Comparison of ENCODE assay signal across 1 cellular context in genomic region chr3:62876064-62876463, GRCh38.
TF ChIP-seq lines count a peak whose summit lies in the region.

No MANE protein-coding gene starts in this region.

TF ChIP-seq in HepG2, 621 proteins besides CTCF, POLR2A, EP300 and RAD21 (continued from another document and continues in another):
- TF ChIP-seq E2F5 (CRISPR knock-in tag; conservative IDR thresholded peaks at IDR 0.05), result no peak
- TF ChIP-seq MLLT10 (CRISPR knock-in tag; IDR thresholded peaks at IDR 0.05), result no peak
- TF ChIP-seq PRPF4 (IDR thresholded peaks at IDR 0.05; ENCODE audit: low read depth, low read length, poor library complexity, severe bottlenecking), result no peak
- TF ChIP-seq NPAS2 (CRISPR knock-in tag; IDR thresholded peaks at IDR 0.05; ENCODE audit: borderline replicate concordance), result no peak
- peak; percentile 41; the same call in 1 of the 2 replicates for TF ChIP-seq ZNF558 (CRISPR knock-in tag; IDR thresholded peaks at IDR 0.05; ENCODE audit: borderline replicate concordance)
- TF ChIP-seq SMAD9 (CRISPR knock-in tag; IDR thresholded peaks at IDR 0.05), result no peak
- no peak for TF ChIP-seq CBX5 (CRISPR knock-in tag; IDR thresholded peaks at IDR 0.05; ENCODE audit: borderline replicate concordance)
- no peak for TF ChIP-seq ZNF12 (CRISPR knock-in tag; IDR thresholded peaks at IDR 0.05)
- no peak for TF ChIP-seq ZNF484 (CRISPR knock-in tag; IDR thresholded peaks at IDR 0.05; ENCODE audit: borderline replicate concordance, low read depth)
- no peak for TF ChIP-seq HMG20A (CRISPR knock-in tag; IDR thresholded peaks at IDR 0.05; ENCODE audit: borderline replicate concordance)
- TF ChIP-seq KAT7 (CRISPR knock-in tag; IDR thresholded peaks at IDR 0.05; ENCODE audit: borderline replicate concordance), result no peak
- no peak for TF ChIP-seq HES4 (CRISPR knock-in tag; IDR thresholded peaks at IDR 0.05; ENCODE audit: borderline replicate concordance)
- no peak for TF ChIP-seq BCLAF1 (IDR thresholded peaks at IDR 0.05)
- TF ChIP-seq, protein P1, sequence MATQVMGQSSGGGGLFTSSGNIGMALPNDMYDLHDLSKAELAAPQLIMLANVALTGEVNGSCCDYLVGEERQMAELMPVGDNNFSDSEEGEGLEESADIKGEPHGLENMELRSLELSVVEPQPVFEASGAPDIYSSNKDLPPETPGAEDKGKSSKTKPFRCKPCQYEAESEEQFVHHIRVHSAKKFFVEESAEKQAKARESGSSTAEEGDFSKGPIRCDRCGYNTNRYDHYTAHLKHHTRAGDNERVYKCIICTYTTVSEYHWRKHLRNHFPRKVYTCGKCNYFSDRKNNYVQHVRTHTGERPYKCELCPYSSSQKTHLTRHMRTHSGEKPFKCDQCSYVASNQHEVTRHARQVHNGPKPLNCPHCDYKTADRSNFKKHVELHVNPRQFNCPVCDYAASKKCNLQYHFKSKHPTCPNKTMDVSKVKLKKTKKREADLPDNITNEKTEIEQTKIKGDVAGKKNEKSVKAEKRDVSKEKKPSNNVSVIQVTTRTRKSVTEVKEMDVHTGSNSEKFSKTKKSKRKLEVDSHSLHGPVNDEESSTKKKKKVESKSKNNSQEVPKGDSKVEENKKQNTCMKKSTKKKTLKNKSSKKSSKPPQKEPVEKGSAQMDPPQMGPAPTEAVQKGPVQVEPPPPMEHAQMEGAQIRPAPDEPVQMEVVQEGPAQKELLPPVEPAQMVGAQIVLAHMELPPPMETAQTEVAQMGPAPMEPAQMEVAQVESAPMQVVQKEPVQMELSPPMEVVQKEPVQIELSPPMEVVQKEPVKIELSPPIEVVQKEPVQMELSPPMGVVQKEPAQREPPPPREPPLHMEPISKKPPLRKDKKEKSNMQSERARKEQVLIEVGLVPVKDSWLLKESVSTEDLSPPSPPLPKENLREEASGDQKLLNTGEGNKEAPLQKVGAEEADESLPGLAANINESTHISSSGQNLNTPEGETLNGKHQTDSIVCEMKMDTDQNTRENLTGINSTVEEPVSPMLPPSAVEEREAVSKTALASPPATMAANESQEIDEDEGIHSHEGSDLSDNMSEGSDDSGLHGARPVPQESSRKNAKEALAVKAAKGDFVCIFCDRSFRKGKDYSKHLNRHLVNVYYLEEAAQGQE (IDR thresholded peaks at IDR 0.05; ENCODE audit: borderline replicate concordance in 1 of 2, low read depth in 1 of 2, low read length in 2 of 2), result peak; percentile 82 to 96
- no peak for TF ChIP-seq SYNCRIP (IDR thresholded peaks at IDR 0.05; ENCODE audit: insufficient read depth, low read depth, low read length)
- TF ChIP-seq KLF12 (CRISPR knock-in tag; IDR thresholded peaks at IDR 0.05; ENCODE audit: borderline replicate concordance), result no peak
- 0 out of 2 replicates have a peak, but pooled peaks have one; percentile 63 for TF ChIP-seq SATB2 (CRISPR knock-in tag; IDR thresholded peaks at IDR 0.05)
- TF ChIP-seq CEBPG (CRISPR knock-in tag; IDR thresholded peaks at IDR 0.05), result no peak
- TF ChIP-seq ZNF816 (CRISPR knock-in tag; IDR thresholded peaks at IDR 0.05; ENCODE audit: borderline replicate concordance), result no peak
- TF ChIP-seq EHMT2 (IDR thresholded peaks at IDR 0.05; ENCODE audit: borderline replicate concordance, low read depth, low read length), result peak; percentile 67
- no peak for TF ChIP-seq ZNF552 (CRISPR knock-in tag; IDR thresholded peaks at IDR 0.05; ENCODE audit: borderline replicate concordance)
- no peak for TF ChIP-seq RBFOX2 (IDR thresholded peaks at IDR 0.05; ENCODE audit: low read depth, low read length)
- TF ChIP-seq ZNF232 (CRISPR knock-in tag; IDR thresholded peaks at IDR 0.05; ENCODE audit: borderline replicate concordance), result peak; percentile 48; the same call in 1 of the 2 replicates
- TF ChIP-seq ATAD3A (CRISPR knock-in tag; IDR thresholded peaks at IDR 0.05), result no peak
- TF ChIP-seq, protein P2, sequence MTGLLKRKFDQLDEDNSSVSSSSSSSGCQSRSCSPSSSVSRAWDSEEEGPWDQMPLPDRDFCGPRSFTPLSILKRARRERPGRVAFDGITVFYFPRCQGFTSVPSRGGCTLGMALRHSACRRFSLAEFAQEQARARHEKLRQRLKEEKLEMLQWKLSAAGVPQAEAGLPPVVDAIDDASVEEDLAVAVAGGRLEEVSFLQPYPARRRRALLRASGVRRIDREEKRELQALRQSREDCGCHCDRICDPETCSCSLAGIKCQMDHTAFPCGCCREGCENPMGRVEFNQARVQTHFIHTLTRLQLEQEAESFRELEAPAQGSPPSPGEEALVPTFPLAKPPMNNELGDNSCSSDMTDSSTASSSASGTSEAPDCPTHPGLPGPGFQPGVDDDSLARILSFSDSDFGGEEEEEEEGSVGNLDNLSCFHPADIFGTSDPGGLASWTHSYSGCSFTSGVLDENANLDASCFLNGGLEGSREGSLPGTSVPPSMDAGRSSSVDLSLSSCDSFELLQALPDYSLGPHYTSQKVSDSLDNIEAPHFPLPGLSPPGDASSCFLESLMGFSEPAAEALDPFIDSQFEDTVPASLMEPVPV (CRISPR knock-in tag; IDR thresholded peaks at IDR 0.05), result no peak
- TF ChIP-seq DNMT3B (CRISPR knock-in tag; conservative IDR thresholded peaks at IDR 0.05), result no peak
- TF ChIP-seq ZBTB20 (CRISPR knock-in tag; IDR thresholded peaks at IDR 0.05; ENCODE audit: borderline replicate concordance, low read depth), result no peak
- no peak for TF ChIP-seq ZNF629 (CRISPR knock-in tag; conservative IDR thresholded peaks at IDR 0.05)
- no peak for TF ChIP-seq ZNF775 (CRISPR knock-in tag; IDR thresholded peaks at IDR 0.05; ENCODE audit: borderline replicate concordance)
- no peak for TF ChIP-seq RXRB (CRISPR knock-in tag; IDR thresholded peaks at IDR 0.05; ENCODE audit: borderline replicate concordance)
- no peak for TF ChIP-seq RFXANK (CRISPR knock-in tag; IDR thresholded peaks at IDR 0.05)
- no peak for TF ChIP-seq MED8 (CRISPR knock-in tag; IDR thresholded peaks at IDR 0.05; ENCODE audit: insufficient replicate concordance)
- TF ChIP-seq RFX5 (IDR thresholded peaks at IDR 0.05; ENCODE audit: low read depth, low read length), result no peak
- TF ChIP-seq ZNF333 (CRISPR knock-in tag; IDR thresholded peaks at IDR 0.05; ENCODE audit: borderline replicate concordance), result no peak
- TF ChIP-seq, protein P3, sequence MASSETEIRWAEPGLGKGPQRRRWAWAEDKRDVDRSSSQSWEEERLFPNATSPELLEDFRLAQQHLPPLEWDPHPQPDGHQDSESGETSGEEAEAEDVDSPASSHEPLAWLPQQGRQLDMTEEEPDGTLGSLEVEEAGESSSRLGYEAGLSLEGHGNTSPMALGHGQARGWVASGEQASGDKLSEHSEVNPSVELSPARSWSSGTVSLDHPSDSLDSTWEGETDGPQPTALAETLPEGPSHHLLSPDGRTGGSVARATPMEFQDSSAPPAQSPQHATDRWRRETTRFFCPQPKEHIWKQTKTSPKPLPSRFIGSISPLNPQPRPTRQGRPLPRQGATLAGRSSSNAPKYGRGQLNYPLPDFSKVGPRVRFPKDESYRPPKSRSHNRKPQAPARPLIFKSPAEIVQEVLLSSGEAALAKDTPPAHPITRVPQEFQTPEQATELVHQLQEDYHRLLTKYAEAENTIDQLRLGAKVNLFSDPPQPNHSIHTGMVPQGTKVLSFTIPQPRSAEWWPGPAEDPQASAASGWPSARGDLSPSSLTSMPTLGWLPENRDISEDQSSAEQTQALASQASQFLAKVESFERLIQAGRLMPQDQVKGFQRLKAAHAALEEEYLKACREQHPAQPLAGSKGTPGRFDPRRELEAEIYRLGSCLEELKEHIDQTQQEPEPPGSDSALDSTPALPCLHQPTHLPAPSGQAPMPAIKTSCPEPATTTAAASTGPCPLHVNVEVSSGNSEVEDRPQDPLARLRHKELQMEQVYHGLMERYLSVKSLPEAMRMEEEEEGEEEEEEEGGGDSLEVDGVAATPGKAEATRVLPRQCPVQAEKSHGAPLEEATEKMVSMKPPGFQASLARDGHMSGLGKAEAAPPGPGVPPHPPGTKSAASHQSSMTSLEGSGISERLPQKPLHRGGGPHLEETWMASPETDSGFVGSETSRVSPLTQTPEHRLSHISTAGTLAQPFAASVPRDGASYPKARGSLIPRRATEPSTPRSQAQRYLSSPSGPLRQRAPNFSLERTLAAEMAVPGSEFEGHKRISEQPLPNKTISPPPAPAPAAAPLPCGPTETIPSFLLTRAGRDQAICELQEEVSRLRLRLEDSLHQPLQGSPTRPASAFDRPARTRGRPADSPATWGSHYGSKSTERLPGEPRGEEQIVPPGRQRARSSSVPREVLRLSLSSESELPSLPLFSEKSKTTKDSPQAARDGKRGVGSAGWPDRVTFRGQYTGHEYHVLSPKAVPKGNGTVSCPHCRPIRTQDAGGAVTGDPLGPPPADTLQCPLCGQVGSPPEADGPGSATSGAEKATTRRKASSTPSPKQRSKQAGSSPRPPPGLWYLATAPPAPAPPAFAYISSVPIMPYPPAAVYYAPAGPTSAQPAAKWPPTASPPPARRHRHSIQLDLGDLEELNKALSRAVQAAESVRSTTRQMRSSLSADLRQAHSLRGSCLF (CRISPR knock-in tag; IDR thresholded peaks at IDR 0.05; ENCODE audit: borderline replicate concordance), result no peak
- TF ChIP-seq TEAD2 (CRISPR knock-in tag; IDR thresholded peaks at IDR 0.05), result no peak
- TF ChIP-seq SP5 (CRISPR knock-in tag; IDR thresholded peaks at IDR 0.05; ENCODE audit: borderline replicate concordance, low read depth), result no peak
- no peak for TF ChIP-seq GLMP (CRISPR knock-in tag; IDR thresholded peaks at IDR 0.05; ENCODE audit: borderline replicate concordance)
- no peak for TF ChIP-seq ZSCAN20 (CRISPR knock-in tag; IDR thresholded peaks at IDR 0.05; ENCODE audit: borderline replicate concordance)
- no peak for TF ChIP-seq ZNF33B (CRISPR knock-in tag; IDR thresholded peaks at IDR 0.05)
- no peak for TF ChIP-seq FLYWCH1 (CRISPR knock-in tag; IDR thresholded peaks at IDR 0.05)
- no peak for TF ChIP-seq KDM4B (CRISPR knock-in tag; IDR thresholded peaks at IDR 0.05)
- 0 out of 2 replicates have a peak, but pooled peaks have one; percentile 21 for TF ChIP-seq ERF (CRISPR knock-in tag; IDR thresholded peaks at IDR 0.05)
- TF ChIP-seq MAZ (IDR thresholded peaks at IDR 0.05; ENCODE audit: borderline replicate concordance, low read depth, low read length), result no peak
- TF ChIP-seq MAZ (CRISPR knock-in tag; IDR thresholded peaks at IDR 0.05; ENCODE audit: low read depth), result no peak
- TF ChIP-seq CENPX (CRISPR knock-in tag; IDR thresholded peaks at IDR 0.05), result no peak
- TF ChIP-seq, protein P4, sequence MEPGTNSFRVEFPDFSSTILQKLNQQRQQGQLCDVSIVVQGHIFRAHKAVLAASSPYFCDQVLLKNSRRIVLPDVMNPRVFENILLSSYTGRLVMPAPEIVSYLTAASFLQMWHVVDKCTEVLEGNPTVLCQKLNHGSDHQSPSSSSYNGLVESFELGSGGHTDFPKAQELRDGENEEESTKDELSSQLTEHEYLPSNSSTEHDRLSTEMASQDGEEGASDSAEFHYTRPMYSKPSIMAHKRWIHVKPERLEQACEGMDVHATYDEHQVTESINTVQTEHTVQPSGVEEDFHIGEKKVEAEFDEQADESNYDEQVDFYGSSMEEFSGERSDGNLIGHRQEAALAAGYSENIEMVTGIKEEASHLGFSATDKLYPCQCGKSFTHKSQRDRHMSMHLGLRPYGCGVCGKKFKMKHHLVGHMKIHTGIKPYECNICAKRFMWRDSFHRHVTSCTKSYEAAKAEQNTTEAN (CRISPR knock-in tag; conservative IDR thresholded peaks at IDR 0.05), result 0 out of 2 replicates have a peak, but pooled peaks have one; percentile 29
- peak; percentile 78; the same call in 1 of the 2 replicates for TF ChIP-seq WIZ (CRISPR knock-in tag; IDR thresholded peaks at IDR 0.05)
- TF ChIP-seq, protein P5, sequence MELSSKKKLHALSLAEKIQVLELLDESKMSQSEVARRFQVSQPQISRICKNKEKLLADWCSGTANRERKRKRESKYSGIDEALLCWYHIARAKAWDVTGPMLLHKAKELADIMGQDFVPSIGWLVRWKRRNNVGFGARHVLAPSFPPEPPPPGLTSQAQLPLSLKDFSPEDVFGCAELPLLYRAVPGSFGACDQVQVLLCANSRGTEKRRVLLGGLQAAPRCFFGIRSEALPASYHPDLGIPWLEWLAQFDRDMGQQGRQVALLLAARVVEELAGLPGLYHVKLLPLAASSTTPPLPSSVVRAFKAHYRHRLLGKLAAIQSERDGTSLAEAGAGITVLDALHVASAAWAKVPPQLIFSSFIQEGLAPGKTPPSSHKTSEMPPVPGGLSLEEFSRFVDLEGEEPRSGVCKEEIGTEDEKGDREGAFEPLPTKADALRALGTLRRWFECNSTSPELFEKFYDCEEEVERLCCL (CRISPR knock-in tag; IDR thresholded peaks at IDR 0.05; ENCODE audit: borderline replicate concordance), result no peak
- TF ChIP-seq TCF12 (IDR thresholded peaks at IDR 0.05), result no peak
- TF ChIP-seq TCF12 (CRISPR knock-in tag; IDR thresholded peaks at IDR 0.05), result no peak
